9 cellular contexts compared by ENCODE assay signal in the genomic region with DNA sequence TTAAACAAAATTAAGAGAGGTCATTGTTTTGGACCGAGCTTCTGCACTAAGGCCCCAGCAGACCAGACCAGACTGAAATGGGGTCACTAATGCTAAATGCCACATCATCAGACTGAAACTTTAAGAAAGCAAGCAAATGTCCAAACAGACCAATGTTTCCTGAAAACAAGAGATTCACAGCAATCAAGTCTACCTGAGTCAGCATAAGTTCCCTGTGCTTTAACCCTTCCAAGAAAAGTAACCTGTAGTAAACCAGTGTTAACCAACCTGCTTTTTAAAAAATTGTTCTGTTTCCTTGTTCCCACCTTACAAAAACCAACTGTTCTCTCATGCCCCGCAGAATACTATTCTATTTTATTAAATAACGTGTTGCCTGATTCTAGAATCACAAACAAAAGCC.
"Had no signal": no experiment of that assay in that cellular context is flagged by ENCODE, and none has a peak within 500 bp of the region (broad histone marks: within the 10 kb centered on the region; RNA-seq: fewer than 3 reads in every experiment).

No MANE protein-coding gene starts in this region.

- H3K36me3 Mint-ChIP-seq: IgD-negative memory B cell had no signal

- H3K36me3 ChIP-seq: HAP-1 had no signal

- H3K9me3 Mint-ChIP-seq: HFFc6, IgD-negative memory B cell had no signal

- H3K4me3 ChIP-seq: GM23248, HAP-1 had no signal

- H3K4me1 Mint-ChIP-seq: IgD-negative memory B cell had no signal

- H3K4me3 Mint-ChIP-seq: HFFc6, IgD-negative memory B cell had no signal

- DNase-seq: GM23248, GOT3, H7, HFFc6, KG1 had no signal

- H3K9me3 ChIP-seq: HAP-1 had no signal

- H3K27ac ChIP-seq: GM23248, HL-60 had no signal

- H3K9ac ChIP-seq: GM23248 had no signal

- H3K27ac Mint-ChIP-seq: HFFc6, IgD-negative memory B cell had no signal

- ATAC-seq: HCT116 had no signal

- H2AFZ ChIP-seq: GM23248 had no signal
